39 cellular contexts compared by ENCODE assay signal in genomic region chr4:127406187-127406586, GRCh38.
"Had no signal": no experiment of that assay in that cellular context is flagged by ENCODE, and none has a peak within 500 bp of the region (broad histone marks: within the 10 kb centered on the region; RNA-seq: fewer than 3 reads in every experiment).

No MANE protein-coding gene starts in this region.

- H3K36me3 ChIP-seq: adrenal gland, ascending aorta, brain microvascular endothelial cell, breast epithelium, cardiac muscle cell had no signal

- ATAC-seq: activated naive CD4-positive, alpha-beta T cell treated with anti-CD3 and anti-CD28 coated beads, Interleukin-2, amount 50 U/mL, for 72 hours; activated naive CD8-positive, alpha-beta T cell treated with anti-CD3 and anti-CD28 coated beads, Interleukin-2, amount 50 U/mL, for 24 hours; activated T-cell treated with anti-CD3 and anti-CD28 coated beads, Interleukin-2, amount 50 U/mL, for 4 hours; activated T-cell treated with anti-CD3 and anti-CD28 coated beads, Interleukin-2, amount 50 U/mL, for 72 hours; activated T-helper 17 cell treated with anti-CD3 and anti-CD28 coated beads, Interleukin-2, amount 50 U/mL, for 72 hours; body of pancreas had no signal

- FAIRE-seq: astrocyte, bronchial epithelial cell had no signal

- DNase-seq: activated effector memory CD4-positive, alpha-beta T cell treated with anti-CD3 and anti-CD28 coated beads, Interleukin-2, amount 50 U/mL, for 16 hours; activated effector memory CD4-positive, alpha-beta T cell treated with Interleukin-2 at 50 U/mL for 16 hours; activated gamma-delta T cell; activated gamma-delta T cell treated with Interleukin-2 at 50 U/mL for 16 hours; activated naive CD4-positive, alpha-beta T cell; activated naive CD4-positive, alpha-beta T cell treated with anti-CD3 and anti-CD28 coated beads for 36 hours; activated naive CD4-positive, alpha-beta T cell treated with anti-CD3 and anti-CD28 coated beads, Interleukin-2, amount 10 ng/mL, durations not matched to agents 7 days and 5 days; activated naive CD4-positive, alpha-beta T cell treated with anti-CD3 and anti-CD28 coated beads, Interleukin-2, amount 50 U/mL, for 16 hours; activated naive CD4-positive, alpha-beta T cell treated with Interleukin-2 at 50 U/mL for 16 hours; activated naive CD8-positive, alpha-beta T cell treated with anti-CD3 and anti-CD28 coated beads for 36 hours; activated naive CD8-positive, alpha-beta T cell treated with anti-CD3 and anti-CD28 coated beads, Interleukin-2, amount 10 ng/mL, durations not matched to agents 7 days and 5 days; activated naive CD8-positive, alpha-beta T cell treated with anti-CD3 and anti-CD28 coated beads, Interleukin-2, amount 50 U/mL, for 24 hours; activated T-cell treated with anti-CD3 and anti-CD28 coated beads, Interleukin-2, amount 50 U/mL, for 24 hours; activated T-cell treated with anti-CD3 and anti-CD28 coated beads, Interleukin-2, amount 50 U/mL, for 4 hours; activated T-cell treated with anti-CD3 and anti-CD28 coated beads, Interleukin-2, amount 50 U/mL, for 48 hours; activated T-cell treated with anti-CD3 and anti-CD28 coated beads, Interleukin-2, amount 50 U/mL, for 72 hours; adrenal gland; amniotic stem cell; amygdala; anterior cingulate cortex; aorta; body of pancreas; brain microvascular endothelial cell; caudate nucleus; central memory CD4-positive, alpha-beta T cell; cerebellar nuclear complex had no signal

- H3K4me3 Mint-ChIP-seq: activated naive CD4-positive, alpha-beta T cell treated with anti-CD3 and anti-CD28 coated beads for 36 hours; activated naive CD4-positive, alpha-beta T cell treated with anti-CD3 and anti-CD28 coated beads, Interleukin-2, amount 10 ng/mL, durations not matched to agents 7 days and 5 days; activated naive CD4-positive, alpha-beta T cell treated with anti-CD3 and anti-CD28 coated beads, Interleukin-2, amount 50 U/mL, for 24 hours; activated naive CD8-positive, alpha-beta T cell; activated naive CD8-positive, alpha-beta T cell treated with anti-CD3 and anti-CD28 coated beads for 36 hours; activated naive CD8-positive, alpha-beta T cell treated with anti-CD3 and anti-CD28 coated beads, Interleukin-2, amount 10 ng/mL, durations not matched to agents 7 days and 5 days; activated naive CD8-positive, alpha-beta T cell treated with anti-CD3 and anti-CD28 coated beads, Interleukin-2, amount 50 U/mL, for 24 hours; activated T-cell treated with anti-CD3 and anti-CD28 coated beads, Interleukin-2, amount 50 U/mL, for 24 hours; activated T-cell treated with anti-CD3 and anti-CD28 coated beads, Interleukin-2, amount 50 U/mL, for 4 hours; activated T-cell treated with anti-CD3 and anti-CD28 coated beads, Interleukin-2, amount 50 U/mL, for 72 hours; activated T-helper 1 cell treated with anti-CD3 and anti-CD28 coated beads, Interleukin-12 subunit alpha, Interleukin-12 subunit beta, Interleukin-2, Interleukin-4 antibody, amounts not matched to agents 30 ng/mL and 10 ng/mL and 1 ng/mL, durations not matched to agents 14 hours and 24 hours and 36 hours; activated T-helper 17 cell treated with anti-CD3 and anti-CD28 coated beads, Interleukin-2, amount 50 U/mL, for 72 hours; brain; central memory CD8-positive, alpha-beta T cell had no signal

- H3K9me3 ChIP-seq: adrenal gland, body of pancreas had no signal

- H3K4me3 ChIP-seq: adrenal gland, ascending aorta, body of pancreas, breast epithelium, cardiac muscle cell had no signal

- H3K27ac ChIP-seq: adrenal gland, ascending aorta, body of pancreas, brain microvascular endothelial cell, breast epithelium, cardiac muscle cell had no signal

- H3K4me1 ChIP-seq: adrenal gland, ascending aorta, body of pancreas, breast epithelium had no signal

- H3K36me3 Mint-ChIP-seq: activated naive CD4-positive, alpha-beta T cell treated with anti-CD3 and anti-CD28 coated beads, Interleukin-2, amount 10 ng/mL, durations not matched to agents 7 days and 5 days; activated naive CD4-positive, alpha-beta T cell treated with anti-CD3 and anti-CD28 coated beads, Interleukin-2, amount 50 U/mL, for 24 hours; activated naive CD8-positive, alpha-beta T cell; activated naive CD8-positive, alpha-beta T cell treated with anti-CD3 and anti-CD28 coated beads for 36 hours; activated naive CD8-positive, alpha-beta T cell treated with anti-CD3 and anti-CD28 coated beads, Interleukin-2, amount 10 ng/mL, durations not matched to agents 7 days and 5 days; brain had no signal

- H3K27me3 ChIP-seq: adrenal gland, ascending aorta, body of pancreas, brain microvascular endothelial cell, breast epithelium, cardiac muscle cell had no signal

- H3K27ac Mint-ChIP-seq: activated naive CD4-positive, alpha-beta T cell treated with anti-CD3 and anti-CD28 coated beads for 36 hours; activated naive CD4-positive, alpha-beta T cell treated with anti-CD3 and anti-CD28 coated beads, Interleukin-2, amount 10 ng/mL, durations not matched to agents 7 days and 5 days; activated naive CD4-positive, alpha-beta T cell treated with anti-CD3 and anti-CD28 coated beads, Interleukin-2, amount 50 U/mL, for 24 hours; activated naive CD4-positive, alpha-beta T cell treated with anti-CD3 and anti-CD28 coated beads, Interleukin-2, amount 50 U/mL, for 72 hours; activated naive CD8-positive, alpha-beta T cell; activated naive CD8-positive, alpha-beta T cell treated with anti-CD3 and anti-CD28 coated beads for 36 hours; activated naive CD8-positive, alpha-beta T cell treated with anti-CD3 and anti-CD28 coated beads, Interleukin-2, amount 10 ng/mL, durations not matched to agents 7 days and 5 days; activated naive CD8-positive, alpha-beta T cell treated with anti-CD3 and anti-CD28 coated beads, Interleukin-2, amount 50 U/mL, for 24 hours; activated T-cell treated with anti-CD3 and anti-CD28 coated beads, Interleukin-2, amount 50 U/mL, for 24 hours; activated T-cell treated with anti-CD3 and anti-CD28 coated beads, Interleukin-2, amount 50 U/mL, for 72 hours; activated T-helper 1 cell treated with anti-CD3 and anti-CD28 coated beads, Interleukin-12 subunit alpha, Interleukin-12 subunit beta, Interleukin-2, Interleukin-4 antibody, amounts not matched to agents 30 ng/mL and 10 ng/mL and 1 ng/mL, durations not matched to agents 14 hours and 24 hours and 36 hours; activated T-helper 17 cell treated with anti-CD3 and anti-CD28 coated beads, Interleukin-2, amount 50 U/mL, for 72 hours; activated T-helper 2 cell treated with anti-CD3 and anti-CD28 coated beads, Interferon-gamma antibody, Interleukin-2, Interleukin-4, amounts not matched to agents 10 μg/mL and 5 μg/mL and 100 μg/mL, durations not matched to agents 14 hours and 24 hours and 36 hours; brain had no signal

- H3K27me3 Mint-ChIP-seq: activated naive CD4-positive, alpha-beta T cell treated with anti-CD3 and anti-CD28 coated beads, Interleukin-2, amount 10 ng/mL, durations not matched to agents 7 days and 5 days; activated naive CD4-positive, alpha-beta T cell treated with anti-CD3 and anti-CD28 coated beads, Interleukin-2, amount 50 U/mL, for 24 hours; activated naive CD8-positive, alpha-beta T cell treated with anti-CD3 and anti-CD28 coated beads for 36 hours; activated naive CD8-positive, alpha-beta T cell treated with anti-CD3 and anti-CD28 coated beads, Interleukin-2, amount 10 ng/mL, durations not matched to agents 7 days and 5 days; activated naive CD8-positive, alpha-beta T cell treated with anti-CD3 and anti-CD28 coated beads, Interleukin-2, amount 50 U/mL, for 24 hours; activated T-cell treated with anti-CD3 and anti-CD28 coated beads, Interleukin-2, amount 50 U/mL, for 24 hours; activated T-helper 17 cell treated with anti-CD3 and anti-CD28 coated beads, Interleukin-2, amount 50 U/mL, for 72 hours; brain; central memory CD8-positive, alpha-beta T cell had no signal

- H3K4me1 Mint-ChIP-seq: activated naive CD4-positive, alpha-beta T cell treated with anti-CD3 and anti-CD28 coated beads, Interleukin-2, amount 10 ng/mL, durations not matched to agents 7 days and 5 days; activated naive CD4-positive, alpha-beta T cell treated with anti-CD3 and anti-CD28 coated beads, Interleukin-2, amount 50 U/mL, for 24 hours; activated naive CD8-positive, alpha-beta T cell treated with anti-CD3 and anti-CD28 coated beads for 36 hours; activated naive CD8-positive, alpha-beta T cell treated with anti-CD3 and anti-CD28 coated beads, Interleukin-2, amount 10 ng/mL, durations not matched to agents 7 days and 5 days; activated naive CD8-positive, alpha-beta T cell treated with anti-CD3 and anti-CD28 coated beads, Interleukin-2, amount 50 U/mL, for 24 hours; activated T-helper 17 cell treated with anti-CD3 and anti-CD28 coated beads, Interleukin-2, amount 50 U/mL, for 72 hours; central memory CD8-positive, alpha-beta T cell had no signal

- H3K9me3 Mint-ChIP-seq: activated naive CD8-positive, alpha-beta T cell treated with anti-CD3 and anti-CD28 coated beads, Interleukin-2, amount 50 U/mL, for 24 hours had no signal
